In the genomic region with DNA sequence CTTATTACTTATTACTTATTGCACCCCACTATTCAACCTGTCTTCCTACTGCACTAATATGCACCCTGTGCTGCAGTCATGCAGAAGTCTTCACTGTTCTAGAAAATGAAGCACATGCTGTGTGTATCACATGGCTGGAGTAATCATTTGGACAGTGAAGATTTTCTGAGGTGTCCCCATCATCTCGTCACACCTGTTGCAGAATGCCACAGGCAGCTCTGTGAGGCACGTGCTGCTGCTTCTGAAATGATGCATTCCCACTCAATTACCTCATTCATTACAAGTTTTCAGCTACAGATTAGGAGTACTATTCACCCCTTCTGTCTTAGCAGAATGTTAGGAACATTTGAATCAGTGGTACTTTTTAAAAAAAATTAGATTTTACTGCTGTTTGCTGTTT, we compare ENCODE assay signal across 31 cellular contexts.
"Had no signal": no experiment of that assay in that cellular context is flagged by ENCODE, and none has a peak within 500 bp of the region (broad histone marks: within the 10 kb centered on the region; RNA-seq: fewer than 3 reads in every experiment).

No MANE protein-coding gene starts in this region.

- H3K36me3 ChIP-seq: neural progenitor cell, ovary, right lobe of liver, sigmoid colon, spleen, stomach, thoracic aorta, thyroid gland, tibial nerve, upper lobe of right lung, uterus had no signal

- H3K36me3 Mint-ChIP-seq: natural killer cell; stimulated activated memory B cell treated with anti-CD40 and anti-IgM and Interleukin-4, amounts not matched to agents 10 μg/mL and 1 μg/mL and 100 μg/mL, for 72 hours had no signal

- H3K4me3 ChIP-seq: neural progenitor cell, ovary, psoas muscle, right lobe of liver, sigmoid colon, skin epidermis, smooth muscle cell, spleen, stomach, thoracic aorta, thyroid gland, tibial nerve, upper lobe of right lung, uterus had no signal

- H3K27ac Mint-ChIP-seq: naive thymus-derived CD4-positive, alpha-beta T cell; natural killer cell; nephron; progenitor cell of endocrine pancreas; stimulated activated memory B cell treated with anti-CD40 and anti-IgM and Interleukin-4, amounts not matched to agents 10 μg/mL and 1 μg/mL and 100 μg/mL, for 72 hours; stimulated activated naive CD8-positive, alpha-beta T cell treated with anti-CD3 and anti-CD28 coated beads, Interleukin-15, Interleukin-2, amounts not matched to agents 100 ng/mL and 50 ng/mL, for 24 hours had no signal

- H3K4me1 ChIP-seq: parathyroid adenoma, psoas muscle, right lobe of liver, sigmoid colon, spleen, stomach, thyroid gland, tibial nerve, upper lobe of right lung, uterus had no signal

- H3K27me3 Mint-ChIP-seq: naive thymus-derived CD4-positive, alpha-beta T cell; progenitor cell of endocrine pancreas; stimulated activated memory B cell treated with anti-CD40 and anti-IgM and Interleukin-4, amounts not matched to agents 10 μg/mL and 1 μg/mL and 100 μg/mL, for 72 hours; stimulated activated naive CD8-positive, alpha-beta T cell treated with anti-CD3 and anti-CD28 coated beads, Interleukin-15, Interleukin-2, amounts not matched to agents 100 ng/mL and 50 ng/mL, for 24 hours had no signal

- ATAC-seq: naive thymus-derived CD4-positive, alpha-beta T cell; natural killer cell; psoas muscle; right cardiac atrium; stimulated activated memory B cell treated with anti-CD40 and anti-IgM and Interleukin-4, amounts not matched to agents 10 μg/mL and 1 μg/mL and 100 μg/mL, for 72 hours; upper lobe of right lung had no signal

- DNase-seq: naive thymus-derived CD4-positive, alpha-beta T cell; natural killer cell; occipital lobe; ovary; posterior cingulate gyrus; psoas muscle; right cardiac atrium; right lobe of liver; sigmoid colon; spleen; stimulated activated CD4-positive, alpha-beta T cell treated with anti-CD3 and anti-CD28 coated beads, Interleukin-12 subunit alpha, Interleukin-12 subunit beta, amount 100 ng/mL, for 4 hours; stimulated activated CD4-positive, alpha-beta T cell treated with anti-CD3 and anti-CD28 coated beads, Interleukin-1b, Interleukin-23, amount 100 ng/mL, for 48 hours; stimulated activated CD4-positive, alpha-beta T cell treated with anti-CD3 and anti-CD28 coated beads, Interleukin-4, amount 100 ng/mL, for 1 hour; stimulated activated CD4-positive, alpha-beta T cell treated with anti-CD3 and anti-CD28 coated beads, Interleukin-4, amount 100 ng/mL, for 4 hours; stimulated activated CD8-positive, alpha-beta memory T cell treated with anti-CD3 and anti-CD28 coated beads, Interleukin-4, amount 100 ng/mL, for 48 hours; stimulated activated naive CD4-positive, alpha-beta T cell treated with Interleukin-2 at 50 U/mL for 16 hours; stomach; thyroid gland; trophoblast cell; upper lobe of right lung; uterus had no signal

- H3K4me1 Mint-ChIP-seq: natural killer cell; stimulated activated memory B cell treated with anti-CD40 and anti-IgM and Interleukin-4, amounts not matched to agents 10 μg/mL and 1 μg/mL and 100 μg/mL, for 72 hours had no signal

- H3K27me3 ChIP-seq: neural progenitor cell, ovary, right lobe of liver, sigmoid colon, spleen, stomach, thyroid gland, tibial nerve, upper lobe of right lung, uterus had no signal

- H3K27ac ChIP-seq: ovary, parathyroid adenoma, psoas muscle, right lobe of liver, sigmoid colon, skin epidermis, spleen, stomach, thoracic aorta, thyroid gland, tibial nerve, upper lobe of right lung, uterus had no signal

- H3K4me3 Mint-ChIP-seq: naive thymus-derived CD4-positive, alpha-beta T cell; natural killer cell; nephron; neural progenitor cell; stimulated activated memory B cell treated with anti-CD40 and anti-IgM and Interleukin-4, amounts not matched to agents 10 μg/mL and 1 μg/mL and 100 μg/mL, for 72 hours; stimulated activated naive CD8-positive, alpha-beta T cell treated with anti-CD3 and anti-CD28 coated beads, Interleukin-15, Interleukin-2, amounts not matched to agents 100 ng/mL and 50 ng/mL, for 24 hours had no signal

- H3K9me3 ChIP-seq: ovary, psoas muscle, right lobe of liver, sigmoid colon, thoracic aorta, thyroid gland, upper lobe of right lung, uterus had no signal
